1 cellular context compared by ENCODE assay signal in the genomic region with DNA sequence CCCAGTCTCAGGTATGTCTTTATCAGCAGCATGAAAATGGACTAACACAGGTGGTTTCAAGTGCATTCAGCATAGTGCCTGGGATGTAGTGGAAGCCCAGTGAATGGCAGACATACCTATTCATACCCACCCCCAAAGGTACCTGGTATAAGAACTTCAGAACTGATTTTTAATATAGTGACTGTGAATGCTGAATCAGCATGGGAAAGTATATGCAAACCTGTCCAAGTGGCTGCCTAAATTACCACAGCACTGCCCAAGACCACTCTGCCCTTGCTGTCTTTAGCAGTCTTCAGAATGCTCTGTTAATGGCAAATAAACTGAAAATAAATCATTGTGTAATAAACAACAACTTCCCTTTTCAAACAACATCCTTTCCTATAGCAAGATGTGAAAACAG.
TF ChIP-seq lines count a peak whose summit lies in the region.

No MANE protein-coding gene starts in this region.

TF ChIP-seq in HepG2, 621 proteins besides CTCF, POLR2A, EP300 and RAD21 (continued from another document):
- TF ChIP-seq, protein P1, sequence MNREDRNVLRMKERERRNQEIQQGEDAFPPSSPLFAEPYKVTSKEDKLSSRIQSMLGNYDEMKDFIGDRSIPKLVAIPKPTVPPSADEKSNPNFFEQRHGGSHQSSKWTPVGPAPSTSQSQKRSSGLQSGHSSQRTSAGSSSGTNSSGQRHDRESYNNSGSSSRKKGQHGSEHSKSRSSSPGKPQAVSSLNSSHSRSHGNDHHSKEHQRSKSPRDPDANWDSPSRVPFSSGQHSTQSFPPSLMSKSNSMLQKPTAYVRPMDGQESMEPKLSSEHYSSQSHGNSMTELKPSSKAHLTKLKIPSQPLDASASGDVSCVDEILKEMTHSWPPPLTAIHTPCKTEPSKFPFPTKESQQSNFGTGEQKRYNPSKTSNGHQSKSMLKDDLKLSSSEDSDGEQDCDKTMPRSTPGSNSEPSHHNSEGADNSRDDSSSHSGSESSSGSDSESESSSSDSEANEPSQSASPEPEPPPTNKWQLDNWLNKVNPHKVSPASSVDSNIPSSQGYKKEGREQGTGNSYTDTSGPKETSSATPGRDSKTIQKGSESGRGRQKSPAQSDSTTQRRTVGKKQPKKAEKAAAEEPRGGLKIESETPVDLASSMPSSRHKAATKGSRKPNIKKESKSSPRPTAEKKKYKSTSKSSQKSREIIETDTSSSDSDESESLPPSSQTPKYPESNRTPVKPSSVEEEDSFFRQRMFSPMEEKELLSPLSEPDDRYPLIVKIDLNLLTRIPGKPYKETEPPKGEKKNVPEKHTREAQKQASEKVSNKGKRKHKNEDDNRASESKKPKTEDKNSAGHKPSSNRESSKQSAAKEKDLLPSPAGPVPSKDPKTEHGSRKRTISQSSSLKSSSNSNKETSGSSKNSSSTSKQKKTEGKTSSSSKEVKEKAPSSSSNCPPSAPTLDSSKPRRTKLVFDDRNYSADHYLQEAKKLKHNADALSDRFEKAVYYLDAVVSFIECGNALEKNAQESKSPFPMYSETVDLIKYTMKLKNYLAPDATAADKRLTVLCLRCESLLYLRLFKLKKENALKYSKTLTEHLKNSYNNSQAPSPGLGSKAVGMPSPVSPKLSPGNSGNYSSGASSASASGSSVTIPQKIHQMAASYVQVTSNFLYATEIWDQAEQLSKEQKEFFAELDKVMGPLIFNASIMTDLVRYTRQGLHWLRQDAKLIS (CRISPR knock-in tag; IDR thresholded peaks at IDR 0.05) = no peak
- TF ChIP-seq MAFF (IDR thresholded peaks at IDR 0.05; ENCODE audit: low read depth, low read length) (0 out of 2 replicates have a peak, but pooled peaks have one; percentile 16), SAP130 (CRISPR knock-in tag; IDR thresholded peaks at IDR 0.05; ENCODE audit: low read depth) (no peak), ATRX (CRISPR knock-in tag; IDR thresholded peaks at IDR 0.05; ENCODE audit: borderline replicate concordance) (no peak), MAFK (conservative IDR thresholded peaks at IDR 0.05 in 1 of 2, IDR thresholded peaks at IDR 0.05 in 1 of 2; ENCODE audit: low read length in 2 of 2) (peak; percentile 6 to 53; a peak in 2 of 4 replicates)
- TF ChIP-seq, protein P2, sequence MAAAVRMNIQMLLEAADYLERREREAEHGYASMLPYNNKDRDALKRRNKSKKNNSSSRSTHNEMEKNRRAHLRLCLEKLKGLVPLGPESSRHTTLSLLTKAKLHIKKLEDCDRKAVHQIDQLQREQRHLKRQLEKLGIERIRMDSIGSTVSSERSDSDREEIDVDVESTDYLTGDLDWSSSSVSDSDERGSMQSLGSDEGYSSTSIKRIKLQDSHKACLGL (CRISPR knock-in tag; IDR thresholded peaks at IDR 0.05) = no peak
- TF ChIP-seq, protein P3, sequence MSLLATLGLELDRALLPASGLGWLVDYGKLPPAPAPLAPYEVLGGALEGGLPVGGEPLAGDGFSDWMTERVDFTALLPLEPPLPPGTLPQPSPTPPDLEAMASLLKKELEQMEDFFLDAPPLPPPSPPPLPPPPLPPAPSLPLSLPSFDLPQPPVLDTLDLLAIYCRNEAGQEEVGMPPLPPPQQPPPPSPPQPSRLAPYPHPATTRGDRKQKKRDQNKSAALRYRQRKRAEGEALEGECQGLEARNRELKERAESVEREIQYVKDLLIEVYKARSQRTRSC (CRISPR knock-in tag; IDR thresholded peaks at IDR 0.05; ENCODE audit: low read depth) = no peak
